Comparison of ENCODE assay signal across 24 cellular contexts in the genomic region with DNA sequence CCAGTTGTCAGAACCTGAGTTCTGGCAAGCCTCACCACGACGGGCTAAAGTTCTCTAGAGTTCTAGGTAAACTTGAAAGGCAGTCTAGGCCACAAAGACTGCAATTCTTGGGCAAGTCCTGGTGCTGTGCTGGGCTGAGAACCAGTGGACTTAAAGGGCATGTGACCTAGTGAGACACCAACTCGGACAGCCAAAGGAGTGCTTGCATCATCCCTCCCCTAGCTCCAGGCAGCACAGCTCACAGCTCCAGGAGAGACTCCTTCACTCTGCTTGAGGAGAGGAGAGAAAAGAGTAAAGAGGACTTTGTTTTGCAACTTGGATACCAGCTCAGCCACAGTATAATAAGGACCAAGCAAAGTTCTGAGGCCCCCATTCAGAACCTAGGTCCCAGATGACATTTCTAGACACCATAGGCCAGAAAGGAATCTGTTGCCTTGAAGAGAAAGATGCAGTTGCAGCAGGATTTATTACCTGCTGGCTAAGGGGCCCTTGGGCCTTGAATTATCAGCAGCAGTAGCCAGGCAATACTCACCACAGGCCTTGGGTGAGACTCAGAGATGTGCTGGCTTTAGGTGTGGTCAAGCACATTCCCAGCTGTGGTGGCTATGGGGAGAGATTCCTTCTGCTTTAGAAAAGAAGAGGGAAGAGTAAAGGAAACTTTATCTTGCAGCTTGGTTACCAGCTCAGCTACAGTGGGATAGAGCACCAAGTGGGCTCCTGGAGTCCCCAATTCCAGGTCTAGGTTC. TPM values are rescaled to one million over a fixed set of nuclear protein-coding genes. Genes with fewer than 3 reads are reported as not detected.
"Had no signal": no experiment of that assay in that cellular context is flagged by ENCODE, and none has a peak within 500 bp of the region (broad histone marks: within the 10 kb centered on the region; RNA-seq: fewer than 3 reads in every experiment).

No MANE protein-coding gene starts in this region.

- H3K36me3 Mint-ChIP-seq: natural killer cell; stimulated activated naive B cell treated with anti-CD40 and anti-IgM and Interleukin-4, amounts not matched to agents 10 μg/mL and 1 μg/mL and 100 μg/mL, for 72 hours had no signal

- H3K27ac Mint-ChIP-seq: effector memory CD8-positive, alpha-beta T cell; natural killer cell; stimulated activated naive B cell treated with anti-CD40 and anti-IgM and Interleukin-4, amounts not matched to agents 10 μg/mL and 1 μg/mL and 100 μg/mL, for 72 hours had no signal

- H3K4me1 ChIP-seq: esophagus muscularis mucosa, gastrocnemius medialis, heart right ventricle, right atrium auricular region, transverse colon had no signal

- H3K4me3 ChIP-seq: esophagus muscularis mucosa, gastrocnemius medialis, heart right ventricle, mucosa of descending colon, right atrium auricular region, thoracic aorta, transverse colon had no signal

- H3K36me3 ChIP-seq: esophagus muscularis mucosa, gastrocnemius medialis, heart right ventricle, right atrium auricular region, thoracic aorta, transverse colon had no signal

- H3K27me3 ChIP-seq: esophagus muscularis mucosa, gastrocnemius medialis, heart right ventricle, right atrium auricular region, transverse colon had no signal

- H3K4me3 Mint-ChIP-seq: effector memory CD8-positive, alpha-beta T cell; natural killer cell; neural crest cell; stimulated activated naive B cell treated with anti-CD40 and anti-IgM and Interleukin-4, amounts not matched to agents 10 μg/mL and 1 μg/mL and 100 μg/mL, for 72 hours; stimulated activated naive CD8-positive, alpha-beta T cell treated with anti-CD3 and anti-CD28 coated beads, Interleukin-15, amount 100 ng/mL, for 72 hours had no signal

- H3K27me3 Mint-ChIP-seq: stimulated activated naive B cell treated with anti-CD40 and anti-IgM and Interleukin-4, amounts not matched to agents 10 μg/mL and 1 μg/mL and 100 μg/mL, for 72 hours had no signal

- H3K4me1 Mint-ChIP-seq: natural killer cell; neural crest cell; stimulated activated naive B cell treated with anti-CD40 and anti-IgM and Interleukin-4, amounts not matched to agents 10 μg/mL and 1 μg/mL and 100 μg/mL, for 72 hours; stimulated activated naive CD8-positive, alpha-beta T cell treated with anti-CD3 and anti-CD28 coated beads, Interleukin-15, amount 100 ng/mL, for 72 hours had no signal

- H3K9me3 Mint-ChIP-seq: effector memory CD8-positive, alpha-beta T cell; stimulated activated naive B cell treated with anti-CD40 and anti-IgM and Interleukin-4, amounts not matched to agents 10 μg/mL and 1 μg/mL and 100 μg/mL, for 72 hours had no signal

- DNase-seq: effector memory CD8-positive, alpha-beta T cell; gastrocnemius medialis; heart right ventricle; hypothalamus; kidney glomerular epithelial cell; mammary epithelial cell; mucosa of descending colon; natural killer cell; posterior cingulate gyrus; stimulated activated CD4-positive, alpha-beta T cell treated with anti-CD3 and anti-CD28 coated beads, Interleukin-4, amount 100 ng/mL, for 1 hour; stimulated activated CD8-positive, alpha-beta memory T cell treated with anti-CD3 and anti-CD28 coated beads, Interleukin-4, amount 100 ng/mL, for 48 hours; stimulated activated naive B cell treated with anti-CD40 and anti-IgM and Interleukin-4, amounts not matched to agents 10 μg/mL and 1 μg/mL and 100 μg/mL, for 72 hours; stimulated activated naive CD8-positive, alpha-beta T cell treated with anti-CD3 and anti-CD28 coated beads, Interleukin-15, amount 100 ng/mL, for 72 hours; transverse colon had no signal

- H3K9me3 ChIP-seq: gastrocnemius medialis, mucosa of descending colon, thoracic aorta, transverse colon had no signal

- H3K27ac ChIP-seq: epithelial cell of prostate, esophagus muscularis mucosa, gastrocnemius medialis, heart right ventricle, right atrium auricular region, thoracic aorta, transverse colon had no signal

RNA-seq across cellular contexts. Expression of gene UPP2, which starts 51.8 kb away (rescaled TPM):
- total RNA-seq: esophagus muscularis mucosa, fibroblast of villous mesenchyme, gastrocnemius medialis, heart right ventricle, lower leg skin, mammary epithelial cell, mucosa of descending colon, natural killer cell, neural crest cell, osteocyte, pulmonary artery endothelial cell, right atrium auricular region, subcutaneous adipose tissue, thoracic aorta, transverse colon had no signal
- polyA plus RNA-seq: heart right ventricle, mammary epithelial cell had no signal
